Comparison of ENCODE assay signal across 20 cellular contexts in genomic region chr10:90658791-90659190, GRCh38.
DNase-seq lines count a peak whose midpoint lies in the region; ATAC-seq and TF ChIP-seq lines count a peak whose summit lies in the region.
"Had no signal": no experiment of that assay in that cellular context is flagged by ENCODE, and none has a peak within 500 bp of the region (broad histone marks: within the 10 kb centered on the region; RNA-seq: fewer than 3 reads in every experiment).

No MANE protein-coding gene starts in this region.

- H3K27me3 Mint-ChIP-seq in endodermal cell (ENCODE audit: insufficient read depth): no peaks in the 10 kb centered on the region
- H3K27me3 Mint-ChIP-seq in neural progenitor cell (ENCODE audit: insufficient read depth, low read depth): no peaks in the 10 kb centered on the region
- no peaks in the 10 kb centered on the region for H3K27me3 Mint-ChIP-seq in HFFc6 (ENCODE audit: insufficient read depth)
- H3K27me3 Mint-ChIP-seq: CD4-positive, CD25-positive, alpha-beta regulatory T cell; naive thymus-derived CD4-positive, alpha-beta T cell had no signal

- no peak overlapping the region for H3K4me2 ChIP-seq in neural progenitor cell
- no peak overlapping the region for H3K4me2 ChIP-seq in neuronal stem cell (ENCODE audit: insufficient read depth, low read length, poor library complexity, severe bottlenecking)

- H3K36me3 ChIP-seq in GM06990 (ENCODE audit: control insufficient read depth, insufficient read depth, low read length): no peaks in the 10 kb centered on the region
- no peaks in the 10 kb centered on the region for H3K36me3 ChIP-seq in endodermal cell (ENCODE audit: control insufficient read depth, insufficient read depth, low read length)
- H3K36me3 ChIP-seq in neural progenitor cell: no peaks in the 10 kb centered on the region
- H3K36me3 ChIP-seq in neuronal stem cell (replicated peaks in 1 of 2; ENCODE audit: control insufficient read depth in 2 of 2, insufficient read depth in 2 of 2, low read length in 2 of 2): no peaks in the 10 kb centered on the region
- H3K36me3 ChIP-seq: Peyer's patch, upper lobe of left lung had no signal

- no peaks in the 10 kb centered on the region for H3F3A ChIP-seq in neural progenitor cell (ENCODE audit: low read depth)

- WGBS in endodermal cell (ENCODE audit: insufficient coverage in 1 of 2, insufficient read length in 1 of 2), 2 experiments: 52% methylated on average over 1 of the region's 1 CpG; no CpG with 5 or more reads in 1 of the 2 experiments
- WGBS in neuronal stem cell (ENCODE audit: extremely low coverage in 2 of 2, insufficient read length in 2 of 2, insufficient replicate concordance in 1 of 2), 2 donors: no CpG with 5 or more reads among the region's 1 CpG

- no peak overlapping the region for H3K27ac Mint-ChIP-seq in endodermal cell
- H3K27ac Mint-ChIP-seq in neural progenitor cell: no peak overlapping the region
- H3K27ac Mint-ChIP-seq in HFFc6: no peak overlapping the region
- H3K27ac Mint-ChIP-seq: activated naive CD8-positive, alpha-beta T cell treated with anti-CD3 and anti-CD28 coated beads for 36 hours; CD4-positive, CD25-positive, alpha-beta regulatory T cell; naive thymus-derived CD4-positive, alpha-beta T cell had no signal

- H2BK120ac ChIP-seq in neuronal stem cell (ENCODE audit: low read depth, low read length): no peak overlapping the region

- no peaks in the 10 kb centered on the region for H3K79me1 ChIP-seq in neuronal stem cell (ENCODE audit: low read depth, low read length)

- no peak overlapping the region for H2BK12ac ChIP-seq in neuronal stem cell (ENCODE audit: low read length)

- H3K18ac ChIP-seq in neuronal stem cell (ENCODE audit: low read length): no peak overlapping the region

- no peaks in the 10 kb centered on the region for H3K36me3 Mint-ChIP-seq in endodermal cell (ENCODE audit: low read depth)
- H3K36me3 Mint-ChIP-seq in neural progenitor cell: no peaks in the 10 kb centered on the region
- no peaks in the 10 kb centered on the region for H3K36me3 Mint-ChIP-seq in HFFc6 (ENCODE audit: low read depth)
- H3K36me3 Mint-ChIP-seq: activated naive CD8-positive, alpha-beta T cell treated with anti-CD3 and anti-CD28 coated beads for 36 hours; CD4-positive, CD25-positive, alpha-beta regulatory T cell; naive thymus-derived CD4-positive, alpha-beta T cell had no signal

- TF ChIP-seq CTCF in GM06990 (IDR thresholded peaks at IDR 0.05; ENCODE audit: insufficient read depth, low read length, poor library complexity, severe bottlenecking): peak; percentile 28
- TF ChIP-seq CTCF in endodermal cell (conservative IDR thresholded peaks at IDR 0.05): peak; percentile 68
- peak; percentile 37 for TF ChIP-seq CTCF in neural progenitor cell (IDR thresholded peaks at IDR 0.05)
- TF ChIP-seq CTCF in HFFc6 (IDR thresholded peaks at IDR 0.05): no peak

- H3K23ac ChIP-seq in neuronal stem cell (ENCODE audit: low read depth, low read length, poor library complexity): no peak overlapping the region

- H3K9me3 ChIP-seq in endodermal cell (ENCODE audit: control insufficient read depth, low read length) (peaks cover 12% of the 10 kb centered on the region), neural progenitor cell (ENCODE audit: low read depth) (no peaks in the 10 kb centered on the region), neuronal stem cell (replicated peaks in 1 of 2; ENCODE audit: control insufficient read depth in 2 of 2, insufficient read depth in 1 of 2, low read depth in 1 of 2, low read length in 2 of 2) (no peaks in the 10 kb centered on the region)
- H3K9me3 ChIP-seq: Peyer's patch, psoas muscle, upper lobe of left lung had no signal

- H2AK5ac ChIP-seq in neuronal stem cell (ENCODE audit: low read depth, low read length): no peak overlapping the region

- H3K27ac ChIP-seq in endodermal cell (ENCODE audit: low read depth, low read length) (no peak overlapping the region), neural progenitor cell (no peak overlapping the region), neuronal stem cell (replicated peaks; ENCODE audit: low read length) (no peak overlapping the region)
- H3K27ac ChIP-seq: Peyer's patch, psoas muscle, upper lobe of left lung had no signal

- H3K4me3 ChIP-seq in GM06990 (replicated peaks; ENCODE audit: low read depth, low read length) (no peak overlapping the region), endodermal cell (ENCODE audit: low read length) (no peak overlapping the region), neural progenitor cell (no peak overlapping the region), neuronal stem cell (ENCODE audit: low read length in 2 of 2) (no peak overlapping the region)
- H3K4me3 ChIP-seq: GM12878, Peyer's patch, psoas muscle, upper lobe of left lung had no signal

- H3K14ac ChIP-seq in neuronal stem cell (ENCODE audit: low read length): no peak overlapping the region

- H3K4me1 ChIP-seq in endodermal cell (ENCODE audit: control insufficient read depth, insufficient read depth, low read length) (no peaks in the 10 kb centered on the region), neural progenitor cell (no peaks in the 10 kb centered on the region), neuronal stem cell (ENCODE audit: control insufficient read depth in 2 of 2, insufficient read depth in 1 of 2, low read depth in 1 of 2, low read length in 2 of 2) (no peaks in the 10 kb centered on the region)
- H3K4me1 ChIP-seq: Peyer's patch, psoas muscle, upper lobe of left lung had no signal

- H3K4me1 Mint-ChIP-seq in endodermal cell: no peaks in the 10 kb centered on the region
- H3K4me1 Mint-ChIP-seq in neural progenitor cell: no peaks in the 10 kb centered on the region
- H3K4me1 Mint-ChIP-seq in HFFc6 (ENCODE audit: low read depth): no peaks in the 10 kb centered on the region
- H3K4me1 Mint-ChIP-seq: activated naive CD8-positive, alpha-beta T cell treated with anti-CD3 and anti-CD28 coated beads for 36 hours; CD4-positive, CD25-positive, alpha-beta regulatory T cell; naive thymus-derived CD4-positive, alpha-beta T cell had no signal

- H3K9me3 Mint-ChIP-seq in endodermal cell (peaks cover 2% of the 10 kb centered on the region), neural progenitor cell (no peaks in the 10 kb centered on the region), HFFc6 (peaks cover 23% of the 10 kb centered on the region)

- no peak overlapping the region for H2BK5ac ChIP-seq in neuronal stem cell (ENCODE audit: low read length)

- H3K4ac ChIP-seq in neuronal stem cell (ENCODE audit: low read length): no peak overlapping the region

- H3K9ac ChIP-seq in endodermal cell (ENCODE audit: extremely low read depth, low read length, poor library complexity, severe bottlenecking) (no peak overlapping the region), neural progenitor cell (no peak overlapping the region), neuronal stem cell (ENCODE audit: low read depth, low read length, poor library complexity) (no peak overlapping the region)

- DNase-seq in GM06990 (ENCODE audit: extremely low read depth, insufficient read length): no peak
- peak; percentile 62 for DNase-seq in endodermal cell
- no peak for DNase-seq in neural progenitor cell (ENCODE audit: low spot score)
- DNase-seq in neuronal stem cell (ENCODE audit: low spot score): no peak
- DNase-seq in MV-4-11 (lab: John Stamatoyannopoulos, UW): no peak
- DNase-seq in HFFc6: no peak
- DNase-seq: activated CD4-positive, alpha-beta T cell treated with anti-CD3 and anti-CD28 coated beads, Interleukin-2, amount 50 U/mL, for 4 hours; activated naive CD8-positive, alpha-beta T cell treated with anti-CD3 and anti-CD28 coated beads for 36 hours; CD4-positive, CD25-positive, alpha-beta regulatory T cell; DMS79; naive thymus-derived CD4-positive, alpha-beta T cell; NCI-H187; Peyer's patch; psoas muscle; stimulated activated CD4-positive, alpha-beta T cell treated with anti-CD3 and anti-CD28 coated beads, Interleukin-15, amount 100 ng/mL, for 24 hours; stimulated activated naive CD8-positive, alpha-beta T cell treated with anti-CD3 and anti-CD28 coated beads, Interleukin-15, Interleukin-2, amounts not matched to agents 100 U/mL and 50 U/mL, for 24 hours; upper lobe of left lung had no signal

- no peaks in the 10 kb centered on the region for H4K20me1 ChIP-seq in neural progenitor cell (ENCODE audit: low read depth)

- H4K91ac ChIP-seq in neuronal stem cell (ENCODE audit: low read depth, low read length, poor library complexity): no peak overlapping the region

- no peaks in the 10 kb centered on the region; the same call in 1 of the 2 replicates for H3K27me3 ChIP-seq in GM06990 (replicated peaks; ENCODE audit: control insufficient read depth, insufficient read depth, low read length)
- no peaks in the 10 kb centered on the region for H3K27me3 ChIP-seq in endodermal cell (ENCODE audit: control insufficient read depth, insufficient read depth, low read length, poor library complexity, severe bottlenecking)
- H3K27me3 ChIP-seq in neural progenitor cell: no peaks in the 10 kb centered on the region
- no peaks in the 10 kb centered on the region for H3K27me3 ChIP-seq in neuronal stem cell (ENCODE audit: control insufficient read depth in 3 of 3, insufficient read depth in 3 of 3, low read depth in 1 of 3, low read length in 3 of 3)
- H3K27me3 ChIP-seq: Peyer's patch, upper lobe of left lung had no signal

- no peak overlapping the region for H3K4me3 Mint-ChIP-seq in endodermal cell
- no peak overlapping the region for H3K4me3 Mint-ChIP-seq in neural progenitor cell
- no peak overlapping the region for H3K4me3 Mint-ChIP-seq in HFFc6
- H3K4me3 Mint-ChIP-seq: activated naive CD8-positive, alpha-beta T cell treated with anti-CD3 and anti-CD28 coated beads for 36 hours; CD4-positive, CD25-positive, alpha-beta regulatory T cell; naive thymus-derived CD4-positive, alpha-beta T cell had no signal

- ATAC-seq in HG02970 (IDR thresholded peaks at IDR 0.05; ENCODE audit: low FRiP score, unreplicated experiment): no peak
- ATAC-seq: GM12878; naive thymus-derived CD4-positive, alpha-beta T cell; psoas muscle; stimulated activated naive CD8-positive, alpha-beta T cell treated with anti-CD3 and anti-CD28 coated beads, Interleukin-15, Interleukin-2, amounts not matched to agents 100 U/mL and 50 U/mL, for 24 hours had no signal

- H2AFZ ChIP-seq in neural progenitor cell (replicated peaks) (no peak overlapping the region), neuronal stem cell (ENCODE audit: low read length) (no peak overlapping the region)

- no peak overlapping the region for H2BK15ac ChIP-seq in neuronal stem cell (ENCODE audit: low read length)

- peak; percentile 30; the same call in 1 of the 2 replicates for TF ChIP-seq RAD21 in Ishikawa (IDR thresholded peaks at IDR 0.05; ENCODE audit: low read depth)

- no peaks in the 10 kb centered on the region for H3K79me2 ChIP-seq in neural progenitor cell (ENCODE audit: low read depth)

- no peak overlapping the region for H4K8ac ChIP-seq in neuronal stem cell (ENCODE audit: low read depth, low read length)

- TF ChIP-seq EP300 in Ishikawa (IDR thresholded peaks at IDR 0.05; ENCODE audit: borderline replicate concordance): no peak

TF ChIP-seq in Ishikawa, 13 proteins besides CTCF, POLR2A, EP300 and RAD21 (continues in another document):
- TF ChIP-seq FOXM1 (IDR thresholded peaks at IDR 0.05; ENCODE audit: borderline replicate concordance, low read depth) (no peak), EGR1 (IDR thresholded peaks at IDR 0.05) (no peak)
